Comparison of ENCODE assay signal across 26 cellular contexts in the genomic region with DNA sequence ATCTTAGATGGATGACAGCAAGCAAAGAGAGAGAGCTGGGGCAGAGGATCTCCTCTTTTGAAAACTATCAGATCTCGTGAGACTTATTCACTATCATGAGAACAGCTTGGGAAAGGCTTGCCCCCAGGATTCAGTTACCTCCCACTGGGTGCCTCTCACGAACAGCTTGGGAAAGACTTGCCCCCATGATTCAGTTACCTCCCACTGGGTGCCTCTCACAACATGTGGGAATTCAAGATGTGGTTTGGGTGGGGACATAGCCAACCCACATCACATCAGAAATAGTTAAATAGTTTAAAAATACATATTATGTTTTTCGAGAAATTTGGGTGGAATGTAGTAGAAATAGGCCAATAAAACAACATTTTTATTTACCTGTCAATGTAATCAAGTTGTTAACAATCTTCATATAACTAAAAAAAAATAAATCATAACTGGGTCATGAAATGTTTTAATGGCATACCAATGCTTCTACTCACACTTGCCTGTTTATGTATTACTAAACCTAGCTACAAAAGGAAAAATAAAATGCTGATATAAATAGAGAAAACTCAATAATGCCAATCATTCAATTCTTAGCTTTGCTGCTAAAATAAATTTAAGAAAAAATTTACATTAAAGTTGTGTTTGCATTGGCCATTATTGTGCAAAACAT.
DNase-seq lines count a peak whose midpoint lies in the region; ATAC-seq and TF ChIP-seq lines count a peak whose summit lies in the region.
"Had no signal": no experiment of that assay in that cellular context is flagged by ENCODE, and none has a peak within 500 bp of the region (broad histone marks: within the 10 kb centered on the region; RNA-seq: fewer than 3 reads in every experiment).

No MANE protein-coding gene starts in this region.

- intact Hi-C loops in sciatic nerve (cut with DNase I), result no loop called here

- no peaks in the 10 kb centered on the region for H4K20me1 ChIP-seq in Karpas-422 (ENCODE audit: insufficient read depth, low read depth, low read length)

- in situ Hi-C loops in brain microvascular endothelial cell (cut with HindIII; ENCODE audit: low pct_ligation_motif_present, low sequenced_read_pairs), result no loop called here
- in situ Hi-C loops in G401 (cut with HindIII; ENCODE audit: low sequenced_read_pairs), result no loop called here

- no peak for ATAC-seq in sciatic nerve
- ATAC-seq: heart left ventricle; stimulated activated naive CD8-positive, alpha-beta T cell treated with anti-CD3 and anti-CD28 coated beads, Interleukin-15, amount 100 ng/mL, for 72 hours had no signal

- H3K9me3 ChIP-seq in Karpas-422 (ENCODE audit: low read length), result peaks cover 29% of the 10 kb centered on the region
- H3K9me3 ChIP-seq: BE2C, neutrophil, prostate gland, thyroid gland had no signal

- H3K4me1 ChIP-seq in Karpas-422 (ENCODE audit: low read length), result no peaks in the 10 kb centered on the region
- H3K4me1 ChIP-seq: BE2C, heart left ventricle, prostate gland, thyroid gland had no signal

- H3K9me2 ChIP-seq in Karpas-422 (replicated peaks; ENCODE audit: insufficient read depth, low read length), result no peaks in the 10 kb centered on the region

- no peak for TF ChIP-seq CTCF in brain microvascular endothelial cell (IDR thresholded peaks at IDR 0.05; ENCODE audit: low read depth, low read length, missing control alignments)

- DNase-seq in EL (peak; percentile 6), Karpas-422 (no peak), brain microvascular endothelial cell (peak; percentile 19), myocyte (ENCODE audit: low read depth) (peak; percentile 68), sciatic nerve (ENCODE audit: low spot score) (no peak), retina (no peak), G401 (ENCODE audit: low spot score) (no peak), COLO829 (ENCODE audit: low spot score) (no peak)
- DNase-seq: activated CD4-positive, alpha-beta T cell treated with anti-CD3 and anti-CD28 coated beads for 4 hours; activated gamma-delta T cell; activated T-cell treated with anti-CD3 and anti-CD28 coated beads, Interleukin-2, amount 50 U/mL, for 24 hours; BE2C; effector CD4-positive, alpha-beta T cell; heart left ventricle; Kasumi-1; NCI-H1105; NCI-H187 treated with DMSO at 0.1 percent for 48 hours; NCI-H526; NK-92 treated with Interleukin-12 subunit alpha and Interleukin-12 subunit beta, amount 100 ng/mL, for 24 hours; PC-9; SHP77 treated with DMSO at 0.1 percent for 48 hours; stimulated activated naive CD8-positive, alpha-beta T cell treated with anti-CD3 and anti-CD28 coated beads, Interleukin-15, amount 100 ng/mL, for 72 hours; thyroid gland had no signal

- H3K9ac ChIP-seq in Karpas-422 (ENCODE audit: low read length), result no peak overlapping the region

- H3K27ac ChIP-seq in Karpas-422 (ENCODE audit: low read length) (no peak overlapping the region), brain microvascular endothelial cell (no peak overlapping the region)
- H3K27ac ChIP-seq: heart left ventricle, neutrophil, PC-9, prostate gland, thyroid gland, VCaP had no signal

- H3K4me3 ChIP-seq in Karpas-422 (ENCODE audit: low read length), result 0 out of 2 replicates have a peak overlapping the region, but pooled peaks have one; percentile 20
- no peak overlapping the region for H3K4me3 ChIP-seq in brain microvascular endothelial cell (ENCODE audit: low read depth, low read length)
- H3K4me3 ChIP-seq: heart left ventricle, PC-9, prostate gland, thyroid gland had no signal

- no peak overlapping the region for H3K4me2 ChIP-seq in Karpas-422 (ENCODE audit: low read depth, low read length, poor library complexity, severe bottlenecking)
- H3K4me2 ChIP-seq: PC-9 had no signal

- no peak overlapping the region for H2AFZ ChIP-seq in Karpas-422 (ENCODE audit: low read length)
- H2AFZ ChIP-seq: PC-9 had no signal

- H3K27me3 ChIP-seq in Karpas-422 (ENCODE audit: low read length) (no peaks in the 10 kb centered on the region), brain microvascular endothelial cell (replicated peaks) (no peaks in the 10 kb centered on the region)
- H3K27me3 ChIP-seq: BE2C, heart left ventricle, neutrophil, thyroid gland had no signal

- no peaks in the 10 kb centered on the region for H3K79me2 ChIP-seq in Karpas-422 (ENCODE audit: low read length)

- H3K36me3 ChIP-seq in Karpas-422 (ENCODE audit: insufficient read depth, low read length), result no peaks in the 10 kb centered on the region
- H3K36me3 ChIP-seq in brain microvascular endothelial cell (replicated peaks), result no peaks in the 10 kb centered on the region
- H3K36me3 ChIP-seq: BE2C, heart left ventricle, neutrophil, prostate gland, thyroid gland had no signal

Comparison
In these comparisons a context has a peak if more than half of its experiments do, and no peak if none do; other contexts are left out.
1. DNase-seq: peak in EL (single experiment), brain microvascular endothelial cell (single experiment) and myocyte (single experiment); none in Karpas-422 (single experiment), sciatic nerve (single experiment), retina (single experiment), G401 (single experiment) and COLO829 (single experiment).